In genomic region chr19:12769689-12770088, GRCh38 we compare ENCODE assay signal across 10 cellular contexts. TPM values are rescaled to one million over a fixed set of nuclear protein-coding genes. Genes with fewer than 3 reads are reported as not detected.
DNase-seq lines count a peak whose midpoint lies in the region; ATAC-seq and TF ChIP-seq lines count a peak whose summit lies in the region.
"Had no signal": no experiment of that assay in that cellular context is flagged by ENCODE, and none has a peak within 500 bp of the region (broad histone marks: within the 10 kb centered on the region; RNA-seq: fewer than 3 reads in every experiment).

No MANE protein-coding gene starts in this region.

- H3K4me3 ChIP-seq in testis, result no peak overlapping the region

- H3K4me3 Mint-ChIP-seq in activated T-cell treated with anti-CD3 and anti-CD28 coated beads, Interleukin-2, amount 50 U/mL, for 4 hours, result peak overlapping the region; percentile 13

- peak; percentile 73 to 77 for ATAC-seq in activated T-cell treated with anti-CD3 and anti-CD28 coated beads, Interleukin-2, amount 50 U/mL, for 4 hours
- ATAC-seq in left colon (peak; percentile 73), HG03097 (IDR thresholded peaks at IDR 0.05; ENCODE audit: low FRiP score, unreplicated experiment) (no peak), HG03280 (IDR thresholded peaks at IDR 0.05; ENCODE audit: unreplicated experiment) (no peak)

- no peaks in the 10 kb centered on the region for H3K36me3 ChIP-seq in testis (ENCODE audit: low read depth, missing control alignments)

- TF ChIP-seq POLR2A in testis (IDR thresholded peaks at IDR 0.05), result no peak

- WGBS in testis, 2 donors, result 43 to 47% methylated on average over 11 to 34 of the region's 37 CpGs

- TF ChIP-seq CTCF in testis (IDR thresholded peaks at IDR 0.05), result no peak

- H3K4me1 ChIP-seq in testis, result peaks cover 3% of the 10 kb centered on the region

- no peak overlapping the region for H3K27ac ChIP-seq in testis
- H3K27ac ChIP-seq: 22Rv1 had no signal

- no peaks in the 10 kb centered on the region for H3K9me3 Mint-ChIP-seq in activated T-cell treated with anti-CD3 and anti-CD28 coated beads, Interleukin-2, amount 50 U/mL, for 4 hours

- no peaks in the 10 kb centered on the region for H3K27me3 Mint-ChIP-seq in activated T-cell treated with anti-CD3 and anti-CD28 coated beads, Interleukin-2, amount 50 U/mL, for 4 hours (ENCODE audit: low read depth)

- DNase-seq in NCI-H1436 (lab: John Stamatoyannopoulos, UW) (peak; percentile 66), NCI-H1436 treated with DMSO at 0.1 percent for 48 hours (lab: John Stamatoyannopoulos, UW) (no peak), left colon (peak; percentile 58 to 74), testis (peak; percentile 35), NCI-H1694 treated with DMSO at 0.1 percent for 48 hours (lab: John Stamatoyannopoulos, UW) (no peak)
- DNase-seq in activated T-cell treated with anti-CD3 and anti-CD28 coated beads, Interleukin-2, amount 50 U/mL, for 4 hours, result peak; percentile 59

- intact Hi-C loops in left colon (cut with DNase I, micrococcal nuclease), result loop anchor here (10.0 kb wide), 1 partner anchor 75 kb away; no protein-coding TSS in a partner anchor
- intact Hi-C loops in testis (cut with DNase I; ENCODE audit: low total_unique reads), result loop anchor here (10.0 kb wide), 1 partner anchor 75 kb away; no protein-coding TSS in a partner anchor

- H3K9me3 ChIP-seq in testis, result no peaks in the 10 kb centered on the region

- peaks cover 5% of the 10 kb centered on the region for H3K4me1 Mint-ChIP-seq in activated T-cell treated with anti-CD3 and anti-CD28 coated beads, Interleukin-2, amount 50 U/mL, for 4 hours (ENCODE audit: low read depth)

- H3K36me3 Mint-ChIP-seq in activated T-cell treated with anti-CD3 and anti-CD28 coated beads, Interleukin-2, amount 50 U/mL, for 4 hours (ENCODE audit: insufficient read depth), result no peaks in the 10 kb centered on the region

- no peaks in the 10 kb centered on the region for H3K27me3 ChIP-seq in testis

RNA-seq across cellular contexts. Expression of gene HOOK2, which starts 5.7 kb away (rescaled TPM):
- 1 to 10 TPM; 5.9 to 8.4 (median 6.0) TPM for total RNA-seq in activated T-cell treated with anti-CD3 and anti-CD28 coated beads, Interleukin-2, amount 50 U/mL, for 4 hours
- total RNA-seq in left colon (10 to 100 TPM; 58.3 to 83.1 TPM), testis (10 to 100 TPM; 54.4 to 63.4 TPM)
- 30.0 TPM for polyA plus RNA-seq in testis (ENCODE audit: insufficient read depth, low read depth, low replicate concordance)

RNA-seq across cellular contexts. Expression of gene BEST2, which starts 18.1 kb away (rescaled TPM):
- total RNA-seq in activated T-cell treated with anti-CD3 and anti-CD28 coated beads, Interleukin-2, amount 50 U/mL, for 4 hours, result not detected
- 100 to 1,000 TPM; 139 to 207 TPM for total RNA-seq in left colon
- total RNA-seq in testis, result under 1 TPM; 0.50 to 0.87 TPM
- not detected for polyA plus RNA-seq in testis (ENCODE audit: insufficient read depth, low read depth, low replicate concordance)
- total RNA-seq: T-helper 2 cell treated with Interferon-gamma antibody and Interleukin-4, amounts not matched to agents 100 ng/mL and 5 ng/mL, for 36 hours had no signal

RNA-seq across cellular contexts. Expression of gene JUNB, which starts 21.6 kb away (rescaled TPM):
- total RNA-seq in activated T-cell treated with anti-CD3 and anti-CD28 coated beads, Interleukin-2, amount 50 U/mL, for 4 hours, result 100 to 1,000 TPM; 261 to 295 (median 287) TPM
- 100 to 1,000 TPM; 169 to 314 TPM for total RNA-seq in left colon
- total RNA-seq in testis, result 100 to 1,000 TPM in 1 of 2 donors, 10 to 100 TPM in 1; 75.9 to 143 TPM
- 54.5 TPM for polyA plus RNA-seq in testis (ENCODE audit: insufficient read depth, low read depth, low replicate concordance)

RNA-seq across cellular contexts. Expression of gene PRDX2, which starts 31.9 kb away (rescaled TPM):
- 100 to 1,000 TPM; 185 to 224 (median 211) TPM for total RNA-seq in activated T-cell treated with anti-CD3 and anti-CD28 coated beads, Interleukin-2, amount 50 U/mL, for 4 hours
- total RNA-seq in left colon (100 to 1,000 TPM; 249 to 298 TPM), testis (100 to 1,000 TPM in 1 of 2 donors, 10 to 100 TPM in 1; 72.1 to 117 TPM)
- polyA plus RNA-seq in testis (ENCODE audit: insufficient read depth, low read depth, low replicate concordance), result 87.1 TPM

RNA-seq across cellular contexts. Expression of gene THSD8, which starts 32.2 kb away (rescaled TPM):
- total RNA-seq in activated T-cell treated with anti-CD3 and anti-CD28 coated beads, Interleukin-2, amount 50 U/mL, for 4 hours, result 10 to 100 TPM; 10.3 to 18.8 (median 12.6) TPM
- total RNA-seq in left colon (1 to 10 TPM; 3.2 to 4.4 TPM), testis (10 to 100 TPM in 1 of 2 donors, 1 to 10 TPM in 1; 3.0 to 14.0 TPM)
- 27.9 TPM for polyA plus RNA-seq in testis (ENCODE audit: insufficient read depth, low read depth, low replicate concordance)

Comparison
In these comparisons a context has a peak if more than half of its experiments do, and no peak if none do; other contexts are left out.
1. DNase-seq: peak in NCI-H1436 (single experiment), activated T-cell treated with anti-CD3 and anti-CD28 coated beads, Interleukin-2, amount 50 U/mL, for 4 hours (single experiment), left colon (2 of 2) and testis (single experiment); none in NCI-H1436 treated with DMSO at 0.1 percent for 48 hours (single experiment) and NCI-H1694 treated with DMSO at 0.1 percent for 48 hours (single experiment).
2. ATAC-seq: peak in activated T-cell treated with anti-CD3 and anti-CD28 coated beads, Interleukin-2, amount 50 U/mL, for 4 hours (2 of 2) and left colon (single experiment); none in HG03097 (single experiment) and HG03280 (single experiment).
3. RNA of gene HOOK2, which starts 5.7 kb away (total RNA-seq): 58.3 to 83.1 TPM in left colon and 54.4 to 63.4 TPM in testis; 5.9 to 8.4 TPM in activated T-cell treated with anti-CD3 and anti-CD28 coated beads, Interleukin-2, amount 50 U/mL, for 4 hours; every median in the first group is over 4 times any median in the second.
4. RNA of gene BEST2, which starts 18.1 kb away (total RNA-seq): 139 to 207 TPM in left colon; 0.50 to 0.87 TPM in testis and not detected in activated T-cell treated with anti-CD3 and anti-CD28 coated beads, Interleukin-2, amount 50 U/mL, for 4 hours; every median in the first group is over 10 times any median in the second.